ENCODE assay signal across 2 cellular contexts in genomic region chr1:11719313-11720032, GRCh38.
TF ChIP-seq lines count a peak whose summit lies in the region.

No MANE protein-coding gene starts in this region.

TF ChIP-seq in HEK293, 187 proteins besides CTCF, POLR2A, EP300 and RAD21 (continues in another document):
- TF ChIP-seq, protein P1, sequence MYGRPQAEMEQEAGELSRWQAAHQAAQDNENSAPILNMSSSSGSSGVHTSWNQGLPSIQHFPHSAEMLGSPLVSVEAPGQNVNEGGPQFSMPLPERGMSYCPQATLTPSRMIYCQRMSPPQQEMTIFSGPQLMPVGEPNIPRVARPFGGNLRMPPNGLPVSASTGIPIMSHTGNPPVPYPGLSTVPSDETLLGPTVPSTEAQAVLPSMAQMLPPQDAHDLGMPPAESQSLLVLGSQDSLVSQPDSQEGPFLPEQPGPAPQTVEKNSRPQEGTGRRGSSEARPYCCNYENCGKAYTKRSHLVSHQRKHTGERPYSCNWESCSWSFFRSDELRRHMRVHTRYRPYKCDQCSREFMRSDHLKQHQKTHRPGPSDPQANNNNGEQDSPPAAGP (tag by site-specific recombination; IDR thresholded peaks at IDR 0.05): 0 out of 2 replicates have a peak, but pooled peaks have one; percentile 13
- TF ChIP-seq ZNF335 (tag by site-specific recombination; conservative IDR thresholded peaks at IDR 0.05) (peak; percentile 45), ZNF175 (tag by site-specific recombination; IDR thresholded peaks at IDR 0.05) (no peak), PRDM6 (tag by site-specific recombination; IDR thresholded peaks at IDR 0.05) (no peak), SCRT1 (tag by site-specific recombination; IDR thresholded peaks at IDR 0.05; ENCODE audit: borderline replicate concordance) (no peak), ZNF660 (tag by site-specific recombination; IDR thresholded peaks at IDR 0.05) (0 out of 2 replicates have a peak, but pooled peaks have one; percentile 41), ZBTB48 (tag by site-specific recombination; IDR thresholded peaks at IDR 0.05) (peak; percentile 77), GLIS2 (tag by site-specific recombination; IDR thresholded peaks at IDR 0.05) (peak; percentile 41), ZNF623 (tag by site-specific recombination; IDR thresholded peaks at IDR 0.05) (no peak; the same call in 1 of the 2 replicates), ZNF561 (tag by site-specific recombination; IDR thresholded peaks at IDR 0.05; ENCODE audit: borderline replicate concordance) (0 out of 2 replicates have a peak, but pooled peaks have one; percentile 34), ZNF133 (tag by site-specific recombination; IDR thresholded peaks at IDR 0.05) (no peak), ZNF549 (tag by site-specific recombination; IDR thresholded peaks at IDR 0.05) (no peak)
- TF ChIP-seq, protein P2, sequence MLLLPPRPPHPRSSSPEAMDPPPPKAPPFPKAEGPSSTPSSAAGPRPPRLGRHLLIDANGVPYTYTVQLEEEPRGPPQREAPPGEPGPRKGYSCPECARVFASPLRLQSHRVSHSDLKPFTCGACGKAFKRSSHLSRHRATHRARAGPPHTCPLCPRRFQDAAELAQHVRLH (tag by site-specific recombination; IDR thresholded peaks at IDR 0.05): 0 out of 2 replicates have a peak, but pooled peaks have one; percentile 10
- TF ChIP-seq, protein P3, sequence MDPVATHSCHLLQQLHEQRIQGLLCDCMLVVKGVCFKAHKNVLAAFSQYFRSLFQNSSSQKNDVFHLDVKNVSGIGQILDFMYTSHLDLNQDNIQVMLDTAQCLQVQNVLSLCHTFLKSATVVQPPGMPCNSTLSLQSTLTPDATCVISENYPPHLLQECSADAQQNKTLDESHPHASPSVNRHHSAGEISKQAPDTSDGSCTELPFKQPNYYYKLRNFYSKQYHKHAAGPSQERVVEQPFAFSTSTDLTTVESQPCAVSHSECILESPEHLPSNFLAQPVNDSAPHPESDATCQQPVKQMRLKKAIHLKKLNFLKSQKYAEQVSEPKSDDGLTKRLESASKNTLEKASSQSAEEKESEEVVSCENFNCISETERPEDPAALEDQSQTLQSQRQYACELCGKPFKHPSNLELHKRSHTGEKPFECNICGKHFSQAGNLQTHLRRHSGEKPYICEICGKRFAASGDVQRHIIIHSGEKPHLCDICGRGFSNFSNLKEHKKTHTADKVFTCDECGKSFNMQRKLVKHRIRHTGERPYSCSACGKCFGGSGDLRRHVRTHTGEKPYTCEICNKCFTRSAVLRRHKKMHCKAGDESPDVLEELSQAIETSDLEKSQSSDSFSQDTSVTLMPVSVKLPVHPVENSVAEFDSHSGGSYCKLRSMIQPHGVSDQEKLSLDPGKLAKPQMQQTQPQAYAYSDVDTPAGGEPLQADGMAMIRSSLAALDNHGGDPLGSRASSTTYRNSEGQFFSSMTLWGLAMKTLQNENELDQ (tag by site-specific recombination; IDR thresholded peaks at IDR 0.05; ENCODE audit: low read depth): no peak
- TF ChIP-seq, protein P4, sequence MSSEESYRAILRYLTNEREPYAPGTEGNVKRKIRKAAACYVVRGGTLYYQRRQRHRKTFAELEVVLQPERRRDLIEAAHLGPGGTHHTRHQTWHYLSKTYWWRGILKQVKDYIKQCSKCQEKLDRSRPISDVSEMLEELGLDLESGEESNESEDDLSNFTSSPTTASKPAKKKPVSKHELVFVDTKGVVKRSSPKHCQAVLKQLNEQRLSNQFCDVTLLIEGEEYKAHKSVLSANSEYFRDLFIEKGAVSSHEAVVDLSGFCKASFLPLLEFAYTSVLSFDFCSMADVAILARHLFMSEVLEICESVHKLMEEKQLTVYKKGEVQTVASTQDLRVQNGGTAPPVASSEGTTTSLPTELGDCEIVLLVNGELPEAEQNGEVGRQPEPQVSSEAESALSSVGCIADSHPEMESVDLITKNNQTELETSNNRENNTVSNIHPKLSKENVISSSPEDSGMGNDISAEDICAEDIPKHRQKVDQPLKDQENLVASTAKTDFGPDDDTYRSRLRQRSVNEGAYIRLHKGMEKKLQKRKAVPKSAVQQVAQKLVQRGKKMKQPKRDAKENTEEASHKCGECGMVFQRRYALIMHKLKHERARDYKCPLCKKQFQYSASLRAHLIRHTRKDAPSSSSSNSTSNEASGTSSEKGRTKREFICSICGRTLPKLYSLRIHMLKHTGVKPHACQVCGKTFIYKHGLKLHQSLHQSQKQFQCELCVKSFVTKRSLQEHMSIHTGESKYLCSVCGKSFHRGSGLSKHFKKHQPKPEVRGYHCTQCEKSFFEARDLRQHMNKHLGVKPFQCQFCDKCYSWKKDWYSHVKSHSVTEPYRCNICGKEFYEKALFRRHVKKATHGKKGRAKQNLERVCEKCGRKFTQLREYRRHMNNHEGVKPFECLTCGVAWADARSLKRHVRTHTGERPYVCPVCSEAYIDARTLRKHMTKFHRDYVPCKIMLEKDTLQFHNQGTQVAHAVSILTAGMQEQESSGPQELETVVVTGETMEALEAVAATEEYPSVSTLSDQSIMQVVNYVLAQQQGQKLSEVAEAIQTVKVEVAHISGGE (tag by site-specific recombination; conservative IDR thresholded peaks at IDR 0.05; ENCODE audit: low read depth): no peak
- TF ChIP-seq, protein P5, sequence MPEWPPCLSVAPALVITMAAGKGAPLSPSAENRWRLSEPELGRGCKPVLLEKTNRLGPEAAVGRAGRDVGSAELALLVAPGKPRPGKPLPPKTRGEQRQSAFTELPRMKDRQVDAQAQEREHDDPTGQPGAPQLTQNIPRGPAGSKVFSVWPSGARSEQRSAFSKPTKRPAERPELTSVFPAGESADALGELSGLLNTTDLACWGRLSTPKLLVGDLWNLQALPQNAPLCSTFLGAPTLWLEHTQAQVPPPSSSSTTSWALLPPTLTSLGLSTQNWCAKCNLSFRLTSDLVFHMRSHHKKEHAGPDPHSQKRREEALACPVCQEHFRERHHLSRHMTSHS (tag by site-specific recombination; IDR thresholded peaks at IDR 0.05): no peak

TF ChIP-seq in HepG2, 621 proteins besides CTCF, POLR2A, EP300 and RAD21 (continues in another document):
- no peak for TF ChIP-seq SNAPC2 (CRISPR knock-in tag; IDR thresholded peaks at IDR 0.05)
- TF ChIP-seq IRF1 (CRISPR knock-in tag; IDR thresholded peaks at IDR 0.05; ENCODE audit: low read depth): no peak
- TF ChIP-seq HMGA1 (CRISPR knock-in tag; conservative IDR thresholded peaks at IDR 0.05): no peak
- TF ChIP-seq ZNF567 (CRISPR knock-in tag; IDR thresholded peaks at IDR 0.05; ENCODE audit: borderline replicate concordance): no peak
- TF ChIP-seq ZNF430 (CRISPR knock-in tag; IDR thresholded peaks at IDR 0.05): 0 out of 2 replicates have a peak, but pooled peaks have one; percentile 32
- TF ChIP-seq HOXD1 (CRISPR knock-in tag; IDR thresholded peaks at IDR 0.05): no peak
- TF ChIP-seq ZNF839 (CRISPR knock-in tag; IDR thresholded peaks at IDR 0.05; ENCODE audit: borderline replicate concordance): no peak
- TF ChIP-seq ZNF672 (CRISPR knock-in tag; IDR thresholded peaks at IDR 0.05): no peak
- TF ChIP-seq ZNF614 (CRISPR knock-in tag; IDR thresholded peaks at IDR 0.05; ENCODE audit: borderline replicate concordance): no peak
- TF ChIP-seq SIN3A (IDR thresholded peaks at IDR 0.05; ENCODE audit: borderline replicate concordance, low read depth, low read length): no peak; the same call in 1 of the 2 replicates
- TF ChIP-seq ARID5B (CRISPR knock-in tag; IDR thresholded peaks at IDR 0.05): no peak
- TF ChIP-seq ZNF34 (CRISPR knock-in tag; IDR thresholded peaks at IDR 0.05; ENCODE audit: borderline replicate concordance): no peak
- TF ChIP-seq FOXJ3 (CRISPR knock-in tag; IDR thresholded peaks at IDR 0.05; ENCODE audit: borderline replicate concordance): no peak
- TF ChIP-seq ZNF691 (CRISPR knock-in tag; IDR thresholded peaks at IDR 0.05; ENCODE audit: borderline replicate concordance, low read depth): peak; percentile 56; the same call in 1 of the 2 replicates
- no peak for TF ChIP-seq SMYD3 (CRISPR knock-in tag; IDR thresholded peaks at IDR 0.05)
- no peak for TF ChIP-seq KLF12 (CRISPR knock-in tag; IDR thresholded peaks at IDR 0.05; ENCODE audit: borderline replicate concordance)
- peak; percentile 87 for TF ChIP-seq STAG1 (CRISPR knock-in tag; IDR thresholded peaks at IDR 0.05)
- TF ChIP-seq, protein P6, sequence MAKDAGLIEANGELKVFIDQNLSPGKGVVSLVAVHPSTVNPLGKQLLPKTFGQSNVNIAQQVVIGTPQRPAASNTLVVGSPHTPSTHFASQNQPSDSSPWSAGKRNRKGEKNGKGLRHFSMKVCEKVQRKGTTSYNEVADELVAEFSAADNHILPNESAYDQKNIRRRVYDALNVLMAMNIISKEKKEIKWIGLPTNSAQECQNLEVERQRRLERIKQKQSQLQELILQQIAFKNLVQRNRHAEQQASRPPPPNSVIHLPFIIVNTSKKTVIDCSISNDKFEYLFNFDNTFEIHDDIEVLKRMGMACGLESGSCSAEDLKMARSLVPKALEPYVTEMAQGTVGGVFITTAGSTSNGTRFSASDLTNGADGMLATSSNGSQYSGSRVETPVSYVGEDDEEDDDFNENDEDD (CRISPR knock-in tag; IDR thresholded peaks at IDR 0.05; ENCODE audit: borderline replicate concordance): no peak
- TF ChIP-seq REXO4 (CRISPR knock-in tag; IDR thresholded peaks at IDR 0.05; ENCODE audit: borderline replicate concordance): no peak
- TF ChIP-seq LCORL (IDR thresholded peaks at IDR 0.05): no peak
- peak; percentile 60; the same call in 1 of the 2 replicates for TF ChIP-seq LCORL (CRISPR knock-in tag; IDR thresholded peaks at IDR 0.05)
- no peak for TF ChIP-seq NFE2 (CRISPR knock-in tag; IDR thresholded peaks at IDR 0.05)
- TF ChIP-seq ZNF615 (CRISPR knock-in tag; IDR thresholded peaks at IDR 0.05; ENCODE audit: borderline replicate concordance): no peak
- TF ChIP-seq SMC3 (IDR thresholded peaks at IDR 0.05; ENCODE audit: low read length): peak; percentile 61
- no peak for TF ChIP-seq TBX2 (CRISPR knock-in tag; IDR thresholded peaks at IDR 0.05; ENCODE audit: borderline replicate concordance)
- no peak for TF ChIP-seq SALL2 (CRISPR knock-in tag; IDR thresholded peaks at IDR 0.05)
- no peak for TF ChIP-seq HES4 (CRISPR knock-in tag; IDR thresholded peaks at IDR 0.05; ENCODE audit: borderline replicate concordance)
- TF ChIP-seq SMARCC2 (IDR thresholded peaks at IDR 0.05): no peak
- no peak for TF ChIP-seq ZNF709 (CRISPR knock-in tag; IDR thresholded peaks at IDR 0.05)
- no peak for TF ChIP-seq MLXIP (CRISPR knock-in tag; IDR thresholded peaks at IDR 0.05; ENCODE audit: borderline replicate concordance)
- TF ChIP-seq KAT8 (CRISPR knock-in tag; IDR thresholded peaks at IDR 0.05): peak; percentile 29; the same call in 1 of the 2 replicates
- TF ChIP-seq EED (CRISPR knock-in tag; IDR thresholded peaks at IDR 0.05): no peak
- no peak for TF ChIP-seq KDM1A (CRISPR knock-in tag; IDR thresholded peaks at IDR 0.05)
- TF ChIP-seq ZNF644 (CRISPR knock-in tag; IDR thresholded peaks at IDR 0.05; ENCODE audit: low read depth): no peak
- no peak for TF ChIP-seq SUZ12 (IDR thresholded peaks at IDR 0.05; ENCODE audit: low read depth, low read length)
- no peak for TF ChIP-seq SMAD1 (CRISPR knock-in tag; IDR thresholded peaks at IDR 0.05; ENCODE audit: borderline replicate concordance, low read depth)
- TF ChIP-seq ZNF737 (CRISPR knock-in tag; IDR thresholded peaks at IDR 0.05; ENCODE audit: borderline replicate concordance): no peak
